In the genomic region with DNA sequence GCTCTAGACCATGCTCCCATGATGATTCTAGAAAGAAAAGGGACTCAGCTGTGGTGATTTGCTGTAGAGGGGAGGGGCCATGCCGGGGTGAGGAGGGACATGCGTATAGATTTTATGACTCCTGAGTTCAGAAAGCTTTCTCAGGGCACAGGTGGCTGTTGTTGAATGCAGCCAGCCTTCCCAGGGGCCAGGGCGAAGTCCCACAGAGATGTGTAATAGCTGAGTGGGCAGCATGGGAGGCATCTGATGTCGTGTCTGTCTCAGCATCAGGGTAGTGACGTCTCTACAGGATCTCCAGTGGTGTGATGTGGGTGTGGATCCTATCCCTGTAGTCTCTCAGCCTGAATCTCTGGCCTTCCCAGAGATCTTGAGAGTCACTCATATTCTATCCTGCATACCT, we compare ENCODE assay signal across 23 cellular contexts. TPM values are rescaled to one million over a fixed set of nuclear protein-coding genes. Genes with fewer than 3 reads are reported as not detected.
DNase-seq lines count a peak whose midpoint lies in the region; FAIRE-seq and TF ChIP-seq lines count a peak whose summit lies in the region.
"Had no signal": no experiment of that assay in that cellular context is flagged by ENCODE, and none has a peak within 500 bp of the region (broad histone marks: within the 10 kb centered on the region; RNA-seq: fewer than 3 reads in every experiment).

No MANE protein-coding gene starts in this region.

- H3K27me3 Mint-ChIP-seq in nephron (ENCODE audit: low read depth) (peaks cover 3% of the 10 kb centered on the region), CD14-positive monocyte (ENCODE audit: low read depth in 3 of 3) (peaks cover 0 to 5% (median 4%) of the 10 kb centered on the region in 3 donors)
- H3K27me3 Mint-ChIP-seq: IgD-negative memory B cell had no signal

- peak overlapping the region in 2 of 4 donors; percentile 47 to 88 for H3K27ac ChIP-seq in Peyer's patch
- no peak overlapping the region for H3K27ac ChIP-seq in smooth muscle cell (ENCODE audit: low read depth)
- no peak overlapping the region for H3K27ac ChIP-seq in coronary artery
- H3K27ac ChIP-seq: BLaER1, SK-N-MC had no signal

- H3K4me2 ChIP-seq in smooth muscle cell, result no peak overlapping the region
- H3K4me2 ChIP-seq: BLaER1, GM23338 had no signal

- H3K4me3 ChIP-seq in Peyer's patch (no peak overlapping the region), fibroblast of mammary gland (ENCODE audit: control insufficient read depth, low read depth, low read length) (no peak overlapping the region), smooth muscle cell (no peak overlapping the region), coronary artery (no peak overlapping the region)
- H3K4me3 ChIP-seq: BLaER1, GM23338, SK-N-MC had no signal

- no peaks in the 10 kb centered on the region for H3K79me2 ChIP-seq in smooth muscle cell (ENCODE audit: low read depth)

- peak overlapping the region; percentile 29 to 81 (median 73) for H3K27ac Mint-ChIP-seq in nephron
- peak overlapping the region in 1 of 7 donors; percentile 29 for H3K27ac Mint-ChIP-seq in CD14-positive monocyte
- H3K27ac Mint-ChIP-seq: CD8-positive, alpha-beta T cell; GM23338 had no signal

- 49% methylated on average over 5 of the region's 5 CpGs for WGBS in smooth muscle cell (ENCODE audit: low lambda C conversion rate)

- no peak for TF ChIP-seq CTCF in Peyer's patch (IDR thresholded peaks at IDR 0.05)
- no peak for TF ChIP-seq CTCF in fibroblast of mammary gland (conservative IDR thresholded peaks at IDR 0.05; ENCODE audit: control insufficient read depth, insufficient read depth, low read depth, low read length)
- TF ChIP-seq CTCF in nephron (IDR thresholded peaks at IDR 0.05; ENCODE audit: unreplicated experiment in 3 of 3), result no peak
- TF ChIP-seq CTCF in CD14-positive monocyte (IDR thresholded peaks at IDR 0.05), result no peak
- TF ChIP-seq CTCF in smooth muscle cell (IDR thresholded peaks at IDR 0.05; ENCODE audit: borderline replicate concordance, insufficient read depth, poor library complexity, severe bottlenecking), result no peak
- TF ChIP-seq CTCF in coronary artery (IDR thresholded peaks at IDR 0.05), result no peak

- H3K4me3 Mint-ChIP-seq in nephron, result no peak overlapping the region
- no peak overlapping the region for H3K4me3 Mint-ChIP-seq in CD14-positive monocyte
- H3K4me3 Mint-ChIP-seq: CD8-positive, alpha-beta T cell; GM23338; IgD-negative memory B cell had no signal

- no peaks in the 10 kb centered on the region for H3K4me1 ChIP-seq in Peyer's patch
- peaks cover 8% of the 10 kb centered on the region for H3K4me1 ChIP-seq in smooth muscle cell (ENCODE audit: low read depth)
- H3K4me1 ChIP-seq: BLaER1 had no signal

- H3K9ac ChIP-seq in smooth muscle cell (ENCODE audit: low read depth), result no peak overlapping the region
- H3K9ac ChIP-seq: BLaER1 had no signal

- H3K4me1 Mint-ChIP-seq in nephron (peaks cover 50% of the 10 kb centered on the region), CD14-positive monocyte (peaks cover 6% of the 10 kb centered on the region)

- H3K36me3 ChIP-seq in Peyer's patch, result no peaks in the 10 kb centered on the region
- no peaks in the 10 kb centered on the region for H3K36me3 ChIP-seq in smooth muscle cell (ENCODE audit: low read depth)
- H3K36me3 ChIP-seq: BLaER1 had no signal

- no peak overlapping the region for H2AFZ ChIP-seq in smooth muscle cell (ENCODE audit: low read depth)
- H2AFZ ChIP-seq: GM23338 had no signal

- H3K27me3 ChIP-seq in Peyer's patch (no peaks in the 10 kb centered on the region), smooth muscle cell (ENCODE audit: low read depth) (no peaks in the 10 kb centered on the region)
- H3K27me3 ChIP-seq: BLaER1 had no signal

- FAIRE-seq in RCC 7860 (lab: Jason Lieb, UNC), result no peak
- FAIRE-seq: G401.6, GM12892, HTR-8/SVneo had no signal

- H3K9me3 ChIP-seq in Peyer's patch (no peaks in the 10 kb centered on the region), smooth muscle cell (replicated peaks; ENCODE audit: low read depth) (no peaks in the 10 kb centered on the region)
- H3K9me3 ChIP-seq: BLaER1 had no signal

- H3K36me3 Mint-ChIP-seq in nephron (ENCODE audit: low read depth), result no peaks in the 10 kb centered on the region
- H3K36me3 Mint-ChIP-seq in CD14-positive monocyte, result no peaks in the 10 kb centered on the region
- H3K36me3 Mint-ChIP-seq: CD8-positive, alpha-beta T cell; IgD-negative memory B cell had no signal

- H3F3A ChIP-seq in smooth muscle cell (ENCODE audit: low read depth), result no peaks in the 10 kb centered on the region

- H4K20me1 ChIP-seq in smooth muscle cell (ENCODE audit: low read depth), result no peaks in the 10 kb centered on the region
- H4K20me1 ChIP-seq: BLaER1 had no signal

- intact Hi-C loops in CD14-positive monocyte (cut with micrococcal nuclease), result no loop called here

- TF ChIP-seq POLR2A in Peyer's patch (IDR thresholded peaks at IDR 0.05), result no peak

- DNase-seq in Peyer's patch (peak in 2 of 3 donors; percentile 56 to 70), fibroblast of mammary gland (ENCODE audit: low read depth) (peak; percentile 17), CD14-positive monocyte (ENCODE audit: low spot score) (no peak), smooth muscle cell (lab: John Stamatoyannopoulos, UW; ENCODE audit: unreplicated experiment) (no peak), RCC 7860 (ENCODE audit: low spot score) (no peak), coronary artery (ENCODE audit: low spot score) (no peak)
- DNase-seq: ACHN; CD8-positive, alpha-beta T cell; HCEC 1CT; NCI-H1417; NCI-H187; NCI-H446; NCI-H526 treated with DMSO at 0.1 percent for 48 hours; RPMI8226; SHP77 had no signal

- no peaks in the 10 kb centered on the region for H3K9me3 Mint-ChIP-seq in nephron
- H3K9me3 Mint-ChIP-seq in CD14-positive monocyte, result no peaks in the 10 kb centered on the region
- H3K9me3 Mint-ChIP-seq: CD8-positive, alpha-beta T cell; GM23338; IgD-negative memory B cell had no signal

RNA-seq across cellular contexts. Expression of a gene that starts 7.8 kb away (rescaled TPM):
- total RNA-seq in Peyer's patch (10 to 100 TPM; 21.0 to 57.8 (median 27.3) TPM), smooth muscle cell (53.3 and 58.3 TPM in 2 replicates)
- polyA plus RNA-seq in CD14-positive monocyte (1 to 10 TPM; 4.5 to 5.8 TPM), smooth muscle cell (51.3 and 56.5 TPM in 2 replicates)

Comparison
In these comparisons a context has a peak if more than half of its experiments do, and no peak if none do; other contexts are left out.
1. DNase-seq: peak in Peyer's patch (2 of 3) and fibroblast of mammary gland (single experiment); none in CD14-positive monocyte (single experiment), smooth muscle cell (single experiment), RCC 7860 (single experiment) and coronary artery (single experiment).